8 cellular contexts compared by ENCODE assay signal in the genomic region with DNA sequence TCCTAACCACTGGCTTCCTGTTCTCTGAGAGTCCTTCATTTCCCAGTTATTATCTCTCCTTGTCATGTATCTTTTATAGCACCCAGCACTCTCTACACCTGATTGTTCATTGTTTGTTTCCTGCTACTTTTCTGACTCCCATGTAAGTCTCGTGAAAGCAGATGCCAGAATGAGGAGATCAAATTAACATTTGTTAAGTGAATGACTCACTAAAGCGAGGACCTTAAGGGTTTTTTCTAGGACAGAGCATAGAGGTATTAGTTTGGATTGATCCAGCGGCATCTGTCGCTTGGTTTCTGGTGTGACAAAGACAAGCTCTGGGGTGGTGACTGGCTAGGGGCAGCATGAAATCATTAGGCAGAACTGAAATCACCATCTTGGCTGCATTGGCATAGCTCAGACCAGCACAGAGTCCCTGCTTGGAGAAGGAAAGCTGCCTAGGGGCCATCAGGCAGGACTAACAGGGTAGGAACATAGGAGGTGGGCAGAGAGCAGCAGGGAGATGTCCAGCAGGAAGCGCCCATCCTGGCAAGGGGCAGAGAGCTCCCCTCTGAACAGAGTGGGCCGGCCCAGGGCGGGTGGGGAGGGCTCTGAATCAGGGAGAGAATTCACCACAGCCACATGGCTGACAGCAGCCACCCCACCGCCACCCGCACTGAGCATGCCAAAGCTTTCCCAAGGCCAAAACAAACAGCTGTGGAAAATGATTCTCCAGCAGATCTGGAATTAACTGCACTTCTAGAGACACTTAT.
A peak's percentile ranks its signal among the peaks of the same experiment; 100 is the strongest.
DNase-seq lines count a peak whose midpoint lies in the region; TF ChIP-seq lines count a peak whose summit lies in the region.

No MANE protein-coding gene starts in this region.

- no peaks in the 10 kb centered on the region for H3K27me3 Mint-ChIP-seq in dendritic cell treated with granulocyte-macrophage colony-stimulating factor and Interleukin-4, amounts not matched to agents 40 ng/mL and 50 ng/mL, for 4 days
- H3K27me3 Mint-ChIP-seq in mesothelial cell of epicardium (ENCODE audit: low read depth): peaks cover 3% of the 10 kb centered on the region

- in situ Hi-C loops in G401 (cut with HindIII; ENCODE audit: low sequenced_read_pairs): no loop called here

- WGBS in ovary, 3 donors: 38 to 63% (median 46%) methylated on average over 9 of the region's 9 CpGs

- H3K9me3 ChIP-seq in ovary: no peaks in the 10 kb centered on the region
- H3K9me3 ChIP-seq in Karpas-422 (ENCODE audit: low read length): no peaks in the 10 kb centered on the region

- H3K4me1 Mint-ChIP-seq in dendritic cell treated with granulocyte-macrophage colony-stimulating factor and Interleukin-4, amounts not matched to agents 40 ng/mL and 50 ng/mL, for 4 days (ENCODE audit: low read depth): peaks cover 72% of the 10 kb centered on the region
- peaks cover 5% of the 10 kb centered on the region for H3K4me1 Mint-ChIP-seq in mesothelial cell of epicardium

- intact Hi-C loops in dendritic cell treated with granulocyte-macrophage colony-stimulating factor and Interleukin-4, amounts not matched to agents 40 ng/mL and 50 ng/mL, for 4 days (cut with micrococcal nuclease): loop anchor here (5.0 kb wide), 1 partner anchor 36 kb away; no protein-coding TSS in a partner anchor
- intact Hi-C loops in ovary (cut with DNase I): no loop called here

- H3K27ac ChIP-seq in ovary: peak overlapping the region; percentile 15 to 42
- no peak overlapping the region for H3K27ac ChIP-seq in Karpas-422 (ENCODE audit: low read length)

- H3K36me3 ChIP-seq in ovary (no peaks in the 10 kb centered on the region), Karpas-422 (ENCODE audit: insufficient read depth, low read length) (no peaks in the 10 kb centered on the region)

- H3K9ac ChIP-seq in Karpas-422 (ENCODE audit: low read length): no peak overlapping the region

- H2AFZ ChIP-seq in Karpas-422 (ENCODE audit: low read length): no peak overlapping the region

- TF ChIP-seq CTCF in ovary (IDR thresholded peaks at IDR 0.05) (no peak), mesothelial cell of epicardium (IDR thresholded peaks at IDR 0.05; ENCODE audit: unreplicated experiment) (no peak)

- TF ChIP-seq EP300 in ovary (IDR thresholded peaks at IDR 0.05): no peak

- H3K4me1 ChIP-seq in ovary (ENCODE audit: insufficient read depth) (peaks cover 11% of the 10 kb centered on the region), Karpas-422 (ENCODE audit: low read length) (no peaks in the 10 kb centered on the region; the same call in 1 of the 2 replicates)

- H3K4me3 Mint-ChIP-seq in dendritic cell treated with granulocyte-macrophage colony-stimulating factor and Interleukin-4, amounts not matched to agents 40 ng/mL and 50 ng/mL, for 4 days: no peak overlapping the region
- no peak overlapping the region for H3K4me3 Mint-ChIP-seq in mesothelial cell of epicardium

- TF ChIP-seq POLR2A in ovary (IDR thresholded peaks at IDR 0.05): no peak

- no peaks in the 10 kb centered on the region for H3K79me2 ChIP-seq in Karpas-422 (ENCODE audit: low read length)

- H3K9me2 ChIP-seq in Karpas-422 (replicated peaks; ENCODE audit: insufficient read depth, low read length): no peaks in the 10 kb centered on the region

- no peak overlapping the region for H3K4me2 ChIP-seq in Karpas-422 (ENCODE audit: low read depth, low read length, poor library complexity, severe bottlenecking)

- DNase-seq in G401 (ENCODE audit: low spot score) (peak; percentile 92), NCI-H2227 treated with DMSO at 0.1 percent for 48 hours (lab: John Stamatoyannopoulos, UW) (peak; percentile 58), ovary (peak; percentile 30 to 68 (median 63)), mucosa of gallbladder (ENCODE audit: low spot score) (no peak), Karpas-422 (no peak), mesothelial cell of epicardium (ENCODE audit: low spot score in 2 of 2, unreplicated experiment in 2 of 2) (no peak), activated gamma-delta T cell (lab: John Stamatoyannopoulos, UW) (no peak)

- H3K27me3 ChIP-seq in ovary: no peaks in the 10 kb centered on the region
- H3K27me3 ChIP-seq in Karpas-422 (ENCODE audit: low read length): no peaks in the 10 kb centered on the region

- no peaks in the 10 kb centered on the region for H3K36me3 Mint-ChIP-seq in dendritic cell treated with granulocyte-macrophage colony-stimulating factor and Interleukin-4, amounts not matched to agents 40 ng/mL and 50 ng/mL, for 4 days (ENCODE audit: low read depth)
- H3K36me3 Mint-ChIP-seq in mesothelial cell of epicardium: no peaks in the 10 kb centered on the region

- H3K9me3 Mint-ChIP-seq in dendritic cell treated with granulocyte-macrophage colony-stimulating factor and Interleukin-4, amounts not matched to agents 40 ng/mL and 50 ng/mL, for 4 days: no peaks in the 10 kb centered on the region
- H3K9me3 Mint-ChIP-seq in mesothelial cell of epicardium: no peaks in the 10 kb centered on the region

- no peak overlapping the region for H3K4me3 ChIP-seq in ovary
- H3K4me3 ChIP-seq in Karpas-422 (ENCODE audit: low read length): no peak overlapping the region

- no peaks in the 10 kb centered on the region for H4K20me1 ChIP-seq in Karpas-422 (ENCODE audit: insufficient read depth, low read depth, low read length)

- H3K27ac Mint-ChIP-seq in dendritic cell treated with granulocyte-macrophage colony-stimulating factor and Interleukin-4, amounts not matched to agents 40 ng/mL and 50 ng/mL, for 4 days: peak overlapping the region; percentile 61
- no peak overlapping the region for H3K27ac Mint-ChIP-seq in mesothelial cell of epicardium

Comparison
In these comparisons a context has a peak if more than half of its experiments do, and no peak if none do; other contexts are left out.
1. DNase-seq: peak in G401 (single experiment), NCI-H2227 treated with DMSO at 0.1 percent for 48 hours (single experiment) and ovary (5 of 5); none in mucosa of gallbladder (single experiment), Karpas-422 (single experiment), mesothelial cell of epicardium (0 of 2) and activated gamma-delta T cell (single experiment).